8 cellular contexts compared by ENCODE assay signal in the genomic region with DNA sequence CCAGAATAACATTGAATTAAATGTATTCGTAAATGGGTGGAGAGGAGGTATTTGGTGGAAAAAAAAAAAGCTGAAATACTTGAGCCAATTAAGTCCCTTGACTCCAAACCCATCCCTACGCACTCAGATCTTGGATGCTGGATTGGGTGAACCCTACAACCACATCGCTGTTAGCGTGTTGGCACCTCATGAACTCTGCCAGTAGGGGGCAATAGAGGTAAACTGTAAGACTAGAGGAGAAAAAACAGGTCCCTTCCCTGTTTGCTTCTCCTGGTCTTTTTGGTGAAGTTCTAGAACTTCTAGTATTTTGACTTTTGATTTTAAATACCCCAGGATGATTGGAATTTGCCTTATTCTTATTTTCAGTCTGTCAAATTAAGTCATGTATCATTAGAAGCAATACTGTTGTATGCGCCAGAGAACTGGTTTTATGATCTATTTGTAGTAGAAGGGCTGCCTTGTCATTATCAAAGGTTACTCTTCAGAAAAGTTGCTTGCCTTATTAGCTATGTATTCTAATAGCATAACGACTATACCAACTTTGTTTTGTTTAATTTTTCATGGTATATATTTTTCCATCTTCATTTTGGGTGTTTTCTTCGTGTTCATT. TPM values are rescaled to one million over a fixed set of nuclear protein-coding genes. Genes with fewer than 3 reads are reported as not detected.
DNase-seq lines count a peak whose midpoint lies in the region; ATAC-seq lines count a peak whose summit lies in the region.
"Had no signal": no experiment of that assay in that cellular context is flagged by ENCODE, and none has a peak within 500 bp of the region (broad histone marks: within the 10 kb centered on the region; RNA-seq: fewer than 3 reads in every experiment).

No MANE protein-coding gene starts in this region.

- H3K36me3 Mint-ChIP-seq in activated T-helper 17 cell treated with anti-CD3 and anti-CD28 coated beads, Interleukin-2, amount 50 U/mL, for 72 hours (ENCODE audit: low read depth), result no peaks in the 10 kb centered on the region

- no peak overlapping the region for H3K27ac Mint-ChIP-seq in activated T-helper 17 cell treated with anti-CD3 and anti-CD28 coated beads, Interleukin-2, amount 50 U/mL, for 72 hours

- H3K4me1 Mint-ChIP-seq in activated T-helper 17 cell treated with anti-CD3 and anti-CD28 coated beads, Interleukin-2, amount 50 U/mL, for 72 hours, result no peaks in the 10 kb centered on the region

- ATAC-seq in GM19351 (IDR thresholded peaks at IDR 0.05; ENCODE audit: unreplicated experiment) (peak; percentile 98), HG03159 (IDR thresholded peaks at IDR 0.05; ENCODE audit: unreplicated experiment) (peak; percentile 95)
- ATAC-seq in activated T-helper 17 cell treated with anti-CD3 and anti-CD28 coated beads, Interleukin-2, amount 50 U/mL, for 72 hours (replicated peaks), result peak; percentile 40

- DNase-seq in ELF-1 (ENCODE audit: low read depth, low spot score) (peak; percentile 58), NCI-H226 (peak; percentile 69), iPS-NIHi11 (ENCODE audit: low spot score) (peak; percentile 59)
- DNase-seq in stimulated activated CD4-positive, alpha-beta T cell treated with anti-CD3 and anti-CD28 coated beads, Interleukin-4, amount 100 ng/mL, for 24 hours, result peak; percentile 32

- peaks cover 4% of the 10 kb centered on the region for H3K27me3 Mint-ChIP-seq in activated T-helper 17 cell treated with anti-CD3 and anti-CD28 coated beads, Interleukin-2, amount 50 U/mL, for 72 hours

- no peaks in the 10 kb centered on the region for H3K9me3 Mint-ChIP-seq in activated T-helper 17 cell treated with anti-CD3 and anti-CD28 coated beads, Interleukin-2, amount 50 U/mL, for 72 hours

- no peak overlapping the region for H3K4me3 Mint-ChIP-seq in activated T-helper 17 cell treated with anti-CD3 and anti-CD28 coated beads, Interleukin-2, amount 50 U/mL, for 72 hours

RNA-seq across cellular contexts. Expression of gene OR13G1, which starts 1.9 kb away (rescaled TPM):
- not detected for total RNA-seq in activated T-helper 17 cell treated with anti-CD3 and anti-CD28 coated beads, Interleukin-2, amount 50 U/mL, for 72 hours
- total RNA-seq: aorta had no signal

RNA-seq across cellular contexts. Expression of gene OR6F1, which starts 35.1 kb away (rescaled TPM):
- total RNA-seq in activated T-helper 17 cell treated with anti-CD3 and anti-CD28 coated beads, Interleukin-2, amount 50 U/mL, for 72 hours, result not detected
- total RNA-seq: aorta had no signal

RNA-seq across cellular contexts. Expression of gene OR14K1, which starts 57.0 kb away (rescaled TPM):
- total RNA-seq in activated T-helper 17 cell treated with anti-CD3 and anti-CD28 coated beads, Interleukin-2, amount 50 U/mL, for 72 hours, result not detected

Comparison
In these comparisons a context has a peak if more than half of its experiments do, and no peak if none do; other contexts are left out.
1. Peak in every context shown above with its lines: DNase-seq and ATAC-seq.
2. ATAC-seq: peak in every context shown above with its lines; median percentile 98 in GM19351; 95 in HG03159; 40 in activated T-helper 17 cell treated with anti-CD3 and anti-CD28 coated beads, Interleukin-2, amount 50 U/mL, for 72 hours.